23 cellular contexts compared by ENCODE assay signal in genomic region chr11:16928052-16928451, GRCh38.
"Had no signal": no experiment of that assay in that cellular context is flagged by ENCODE, and none has a peak within 500 bp of the region (broad histone marks: within the 10 kb centered on the region; RNA-seq: fewer than 3 reads in every experiment).

No MANE protein-coding gene starts in this region.

- H3K9me3 Mint-ChIP-seq: dendritic cell treated with granulocyte-macrophage colony-stimulating factor and Interleukin-4, amounts not matched to agents 40 ng/mL and 50 ng/mL, for 4 days; effector memory CD8-positive, alpha-beta T cell; endodermal cell had no signal

- H3K27ac ChIP-seq: colonic mucosa, coronary artery, dorsolateral prefrontal cortex, epithelial cell of prostate, esophagus muscularis mucosa, esophagus squamous epithelium, foreskin keratinocyte, gastrocnemius medialis, gastroesophageal sphincter, heart left ventricle, heart right ventricle had no signal

- H3K9me3 ChIP-seq: colonic mucosa, esophagus muscularis mucosa, esophagus squamous epithelium, gastrocnemius medialis, gastroesophageal sphincter, heart left ventricle, heart right ventricle had no signal

- H3K4me1 ChIP-seq: colonic mucosa had no signal

- H3K27me3 ChIP-seq: colonic mucosa, gastroesophageal sphincter had no signal

- H3K36me3 ChIP-seq: colonic mucosa, esophagus muscularis mucosa, esophagus squamous epithelium, gastrocnemius medialis, gastroesophageal sphincter, heart left ventricle, heart right ventricle had no signal

- H3K4me3 ChIP-seq: colonic mucosa, coronary artery, dorsolateral prefrontal cortex, esophagus muscularis mucosa, esophagus squamous epithelium, gastrocnemius medialis, gastroesophageal sphincter, heart left ventricle, heart right ventricle had no signal

- H3K27ac Mint-ChIP-seq: dendritic cell treated with granulocyte-macrophage colony-stimulating factor and Interleukin-4, amounts not matched to agents 40 ng/mL and 50 ng/mL, for 4 days; effector memory CD8-positive, alpha-beta T cell; endodermal cell had no signal

- H3K4me3 Mint-ChIP-seq: dendritic cell treated with granulocyte-macrophage colony-stimulating factor and Interleukin-4, amounts not matched to agents 40 ng/mL and 50 ng/mL, for 4 days; effector memory CD8-positive, alpha-beta T cell; endodermal cell had no signal

- DNase-seq: colonic mucosa; cortex of kidney; dermis blood vessel endothelial cell; dorsolateral prefrontal cortex; effector CD4-positive, alpha-beta T cell; effector CD8-positive, alpha-beta T cell; effector memory CD4-positive, alpha-beta T cell; effector memory CD8-positive, alpha-beta T cell; endodermal cell; esophagus squamous epithelium; foreskin fibroblast; foreskin keratinocyte; foreskin melanocyte; gastrocnemius medialis; glutamatergic neuron; head of caudate nucleus; heart left ventricle; heart right ventricle had no signal
